Comparison of ENCODE assay signal across 24 cellular contexts in genomic region chr15:57354436-57355123, GRCh38. TPM values are rescaled to one million over a fixed set of nuclear protein-coding genes. Genes with fewer than 3 reads are reported as not detected.
"Had no signal": no experiment of that assay in that cellular context is flagged by ENCODE, and none has a peak within 500 bp of the region (broad histone marks: within the 10 kb centered on the region; RNA-seq: fewer than 3 reads in every experiment).

No MANE protein-coding gene starts in this region.

- H3K9me3 ChIP-seq: colonic mucosa, neutrophil, right lobe of liver, stomach, tibial artery had no signal

- H3K4me1 ChIP-seq: colonic mucosa, right lobe of liver, stomach, tibial artery had no signal

- H3K4me3 ChIP-seq: colonic mucosa, right lobe of liver, skin epidermis, stomach, tibial artery had no signal

- DNase-seq: activated CD4-positive, alpha-beta T cell treated with anti-CD3 and anti-CD28 coated beads for 36 hours; activated CD4-positive, CD25-positive, alpha-beta regulatory T cell; activated CD8-positive, alpha-beta memory T cell treated with anti-CD3 and anti-CD28 coated beads, Interleukin-2, amount 10 ng/mL, durations not matched to agents 7 days and 5 days; activated CD8-positive, alpha-beta T cell treated with anti-CD3 and anti-CD28 coated beads, Interleukin-2, amount 10 ng/mL, durations not matched to agents 7 days and 5 days; activated naive CD4-positive, alpha-beta T cell; activated T-cell treated with anti-CD3 and anti-CD28 coated beads, Interleukin-2, amount 50 U/mL, for 72 hours; anterior cingulate cortex; cerebellar nuclear complex; colonic mucosa; effector CD8-positive, alpha-beta T cell; islet precursor cell; left cardiac atrium; mammary epithelial cell; midbrain; naive thymus-derived CD8-positive, alpha-beta T cell; right lobe of liver; stimulated activated CD4-positive, alpha-beta T cell treated with anti-CD3 and anti-CD28 coated beads, Interleukin-12 subunit alpha, Interleukin-12 subunit beta, amount 100 ng/mL, for 4 hours; stimulated activated CD4-positive, alpha-beta T cell treated with anti-CD3 and anti-CD28 coated beads, Interleukin-4, amount 100 ng/mL, for 1 hour; stomach; T-helper 1 cell; tibial artery had no signal

- ATAC-seq: activated CD4-positive, alpha-beta T cell treated with anti-CD3 and anti-CD28 coated beads for 36 hours; activated CD8-positive, alpha-beta memory T cell treated with anti-CD3 and anti-CD28 coated beads, Interleukin-2, amount 10 ng/mL, durations not matched to agents 7 days and 5 days; activated CD8-positive, alpha-beta T cell treated with anti-CD3 and anti-CD28 coated beads, Interleukin-2, amount 10 ng/mL, durations not matched to agents 7 days and 5 days; activated T-cell treated with anti-CD3 and anti-CD28 coated beads, Interleukin-2, amount 50 U/mL, for 72 hours; left cardiac atrium; naive thymus-derived CD8-positive, alpha-beta T cell; stimulated activated memory B cell treated with anti-CD40 and anti-IgM and Interleukin-4, amounts not matched to agents 10 μg/mL and 1 μg/mL and 100 μg/mL, for 72 hours had no signal

- H3K36me3 ChIP-seq: colonic mucosa, neutrophil, right lobe of liver, stomach, tibial artery had no signal

- H3K27me3 ChIP-seq: colonic mucosa, right lobe of liver had no signal

- H3K27ac ChIP-seq: colonic mucosa, neutrophil, right lobe of liver, skin epidermis, stomach, tibial artery had no signal

RNA-seq across cellular contexts. Expression of gene CGNL1, which starts 21.7 kb away (rescaled TPM):
- polyA plus RNA-seq: naive thymus-derived CD8-positive, alpha-beta T cell had no signal
